In the genomic region with DNA sequence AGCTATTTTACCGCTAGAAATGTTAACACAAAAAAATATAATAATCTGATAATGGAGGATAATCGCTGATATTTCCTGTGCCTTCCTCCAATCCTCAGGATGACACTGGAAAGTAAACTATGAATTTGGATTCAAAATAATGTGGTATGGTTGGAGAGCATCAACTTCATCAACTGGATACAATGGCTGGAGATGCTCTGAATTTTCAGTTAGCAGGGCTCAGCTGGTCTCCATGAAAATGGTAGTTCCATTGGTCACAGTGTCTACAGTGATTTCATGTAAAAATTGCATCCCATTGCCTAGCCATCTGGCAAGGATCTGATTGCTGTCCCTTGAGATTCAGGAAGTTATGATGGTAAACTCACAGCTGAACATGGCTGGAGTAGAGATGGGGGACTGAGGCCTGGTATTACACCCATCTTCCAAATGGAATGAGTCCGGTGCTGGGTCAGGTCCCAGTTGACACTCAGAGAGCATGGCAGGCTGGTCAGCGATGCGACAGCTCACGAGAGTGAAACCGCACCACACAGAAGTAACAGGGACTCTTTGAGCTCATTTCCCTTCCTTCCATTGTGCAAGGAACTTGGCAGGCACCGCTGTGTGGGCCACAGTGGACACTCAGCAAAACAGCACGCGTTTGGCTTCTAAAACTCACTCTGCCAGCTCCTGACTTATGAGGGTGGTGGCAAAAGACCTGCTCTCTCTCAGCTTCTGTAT, we compare ENCODE assay signal across 19 cellular contexts.
DNase-seq lines count a peak whose midpoint lies in the region; ATAC-seq and TF ChIP-seq lines count a peak whose summit lies in the region.
"Had no signal": no experiment of that assay in that cellular context is flagged by ENCODE, and none has a peak within 500 bp of the region (broad histone marks: within the 10 kb centered on the region; RNA-seq: fewer than 3 reads in every experiment).

No MANE protein-coding gene starts in this region.

- H3K9me3 ChIP-seq in Caco-2 (no peaks in the 10 kb centered on the region), ascending aorta (no peaks in the 10 kb centered on the region), left lung (no peaks in the 10 kb centered on the region), prostate gland (no peaks in the 10 kb centered on the region)
- H3K9me3 ChIP-seq: uterus had no signal

- peaks cover 44% of the 10 kb centered on the region for H3K4me1 Mint-ChIP-seq in Caco-2 (ENCODE audit: low read depth, unreplicated experiment)

- H3K36me3 Mint-ChIP-seq in Caco-2 (ENCODE audit: insufficient read depth, unreplicated experiment), result peaks cover 11% of the 10 kb centered on the region

- POLR2A ChIA-PET in Caco-2 (lab: Charles Lee), result interaction anchor here (0.5 kb wide), 1 partner anchor 100 kb away, joined by 4 read pairs; no protein-coding TSS in a partner anchor

- H3K4me3 ChIP-seq in Caco-2 (ENCODE audit: low read depth, low read length) (no peak overlapping the region), ascending aorta (no peak overlapping the region), left lung (no peak overlapping the region), prostate gland (no peak overlapping the region)
- H3K4me3 ChIP-seq: uterus had no signal

- H3K4me1 ChIP-seq in Caco-2 (peaks cover 57% of the 10 kb centered on the region), ascending aorta (no peaks in the 10 kb centered on the region), left lung (peaks cover 0 to 73% of the 10 kb centered on the region in 2 donors), prostate gland (replicated peaks) (peaks cover 2% of the 10 kb centered on the region)
- H3K4me1 ChIP-seq: uterus had no signal

- no peak for TF ChIP-seq POLR2A in prostate gland (IDR thresholded peaks at IDR 0.05)

- DNase-seq in Caco-2 (no peak), ascending aorta (ENCODE audit: low spot score in 2 of 2) (peak; percentile 27 to 66), left lung (peak; percentile 74 to 79), sciatic nerve (ENCODE audit: low spot score) (peak; percentile 66), DMS79 treated with DMSO at 0.1 percent for 48 hours (lab: John Stamatoyannopoulos, UW) (no peak), prostate gland (ENCODE audit: low spot score) (no peak), G401 (ENCODE audit: low spot score) (no peak)
- DNase-seq: activated naive CD4-positive, alpha-beta T cell treated with anti-CD3 and anti-CD28 coated beads for 36 hours; activated T-cell treated with anti-CD3 and anti-CD28 coated beads, Interleukin-2, amount 50 U/mL, for 4 hours; glutamatergic neuron; left colon; MM.1S; NCI-H526; retina; SIG-M5; stimulated activated CD8-positive, alpha-beta memory T cell treated with anti-CD3 and anti-CD28 coated beads, Interleukin-4, amount 100 ng/mL, for 48 hours; uterus had no signal

- H3K27ac ChIP-seq in ascending aorta, result no peak overlapping the region
- peak overlapping the region in 1 of 2 donors; percentile 69 for H3K27ac ChIP-seq in left lung
- H3K27ac ChIP-seq in prostate gland, result no peak overlapping the region
- H3K27ac ChIP-seq: uterus had no signal

- peak; percentile 74 for ATAC-seq in left lung
- ATAC-seq in sciatic nerve, result peak; percentile 69
- ATAC-seq in HG03108 (IDR thresholded peaks at IDR 0.05; ENCODE audit: unreplicated experiment), result no peak
- ATAC-seq: activated T-cell treated with anti-CD3 and anti-CD28 coated beads, Interleukin-2, amount 50 U/mL, for 4 hours had no signal

- CTCF ChIA-PET in Caco-2 (lab: Charles Lee), result no interaction called here

- intact Hi-C loops in Caco-2 (cut with micrococcal nuclease; ENCODE audit: unreplicated experiment) (loop anchor here (5.0 kb wide), 2 partner anchors 143 to 383 kb away; a partner anchor contains a TSS), ascending aorta (cut with DNase I) (loop anchor here (5.0 kb wide), 1 partner anchor 88 kb away; no protein-coding TSS in a partner anchor), left lung (cut with DNase I) (no loop called here), sciatic nerve (cut with DNase I) (no loop called here), prostate gland (cut with DNase I) (no loop called here)

- TF ChIP-seq CTCF in Caco-2 (IDR thresholded peaks at IDR 0.05; ENCODE audit: insufficient read depth in 1 of 2, low read depth in 1 of 2, low read length in 1 of 2, severe bottlenecking in 1 of 2, unreplicated experiment in 1 of 2) (no peak), ascending aorta (IDR thresholded peaks at IDR 0.05) (no peak), left lung (IDR thresholded peaks at IDR 0.05) (no peak), prostate gland (IDR thresholded peaks at IDR 0.05) (no peak)

- H3K36me3 ChIP-seq in Caco-2 (ENCODE audit: control insufficient read depth, insufficient read depth, low read length), result no peaks in the 10 kb centered on the region
- no peaks in the 10 kb centered on the region for H3K36me3 ChIP-seq in ascending aorta
- no peaks in the 10 kb centered on the region for H3K36me3 ChIP-seq in left lung
- no peaks in the 10 kb centered on the region for H3K36me3 ChIP-seq in prostate gland
- H3K36me3 ChIP-seq: uterus had no signal

- no peaks in the 10 kb centered on the region for H3K27me3 ChIP-seq in Caco-2 (replicated peaks; ENCODE audit: control insufficient read depth, insufficient read depth, low read length)
- no peaks in the 10 kb centered on the region for H3K27me3 ChIP-seq in ascending aorta
- H3K27me3 ChIP-seq in left lung, result no peaks in the 10 kb centered on the region
- H3K27me3 ChIP-seq in prostate gland (replicated peaks; ENCODE audit: insufficient read depth), result no peaks in the 10 kb centered on the region
- H3K27me3 ChIP-seq: uterus had no signal

- no peaks in the 10 kb centered on the region for H3K27me3 Mint-ChIP-seq in Caco-2 (ENCODE audit: insufficient read depth, unreplicated experiment)

- no peak overlapping the region for H3K4me3 Mint-ChIP-seq in Caco-2 (ENCODE audit: unreplicated experiment)
- H3K4me3 Mint-ChIP-seq: activated naive CD4-positive, alpha-beta T cell treated with anti-CD3 and anti-CD28 coated beads for 36 hours; activated T-cell treated with anti-CD3 and anti-CD28 coated beads, Interleukin-2, amount 50 U/mL, for 4 hours; IgD-negative memory B cell had no signal

- BruUV-seq in Caco-2 (replicated peaks; lab: Mats Ljungman, UMichigan), result no TSS peak

- peaks cover 15% of the 10 kb centered on the region for H3K9me3 Mint-ChIP-seq in Caco-2 (ENCODE audit: unreplicated experiment)
- H3K9me3 Mint-ChIP-seq: activated naive CD4-positive, alpha-beta T cell treated with anti-CD3 and anti-CD28 coated beads for 36 hours; activated T-cell treated with anti-CD3 and anti-CD28 coated beads, Interleukin-2, amount 50 U/mL, for 4 hours had no signal

- peak overlapping the region; percentile 86 for H3K27ac Mint-ChIP-seq in Caco-2 (ENCODE audit: unreplicated experiment)
- H3K27ac Mint-ChIP-seq: activated naive CD4-positive, alpha-beta T cell treated with anti-CD3 and anti-CD28 coated beads for 36 hours; IgD-negative memory B cell had no signal

- in situ Hi-C loops in G401 (cut with HindIII; ENCODE audit: low sequenced_read_pairs), result no loop called here

- WGBS in prostate gland, result 82% methylated on average over 10 of the region's 10 CpGs

Comparison
In these comparisons a context has a peak if more than half of its experiments do, and no peak if none do; other contexts are left out.
1. DNase-seq: peak in ascending aorta (2 of 2), left lung (2 of 2) and sciatic nerve (single experiment); none in Caco-2 (0 of 2), DMS79 treated with DMSO at 0.1 percent for 48 hours (single experiment), prostate gland (single experiment) and G401 (single experiment).
2. intact Hi-C loops: an anchor here in Caco-2 (5.0 kb wide) and ascending aorta (5.0 kb wide); none called in left lung, sciatic nerve and prostate gland.